In the genomic region with DNA sequence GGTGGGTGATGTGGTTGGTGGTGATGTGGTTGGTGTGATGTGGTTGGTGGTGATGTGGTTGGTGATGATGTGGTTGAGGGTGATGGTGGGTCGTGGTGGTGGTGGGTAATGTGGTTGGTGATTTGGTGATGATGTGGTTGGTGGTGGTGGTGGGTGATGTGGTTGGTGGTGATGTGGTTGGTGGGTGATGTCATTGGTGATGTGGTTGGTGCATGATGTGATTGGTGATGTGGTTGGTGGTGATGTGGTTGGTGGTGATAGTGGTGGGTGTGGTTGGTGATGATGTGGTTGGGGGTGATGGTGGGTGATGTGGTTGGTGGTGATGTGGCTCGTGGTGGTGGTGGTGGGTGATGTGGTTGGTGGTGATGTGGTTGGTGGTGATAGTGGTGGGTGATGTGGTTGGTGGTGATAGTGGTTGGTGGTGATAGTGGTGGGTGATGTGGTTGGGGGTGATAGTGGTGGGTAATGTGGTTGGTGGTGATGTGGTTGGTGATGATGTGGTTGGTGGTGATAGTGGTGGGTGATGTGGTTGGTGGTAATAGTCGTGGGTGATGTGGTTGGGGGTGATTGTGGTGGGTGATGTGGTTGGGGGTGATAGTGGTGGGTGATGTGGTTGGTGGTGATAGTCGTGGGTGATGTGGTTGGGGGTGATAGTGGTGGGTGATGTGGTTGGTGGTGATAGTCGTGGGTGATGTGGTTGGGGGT, we compare ENCODE assay signal across 1 cellular context.
A peak's percentile ranks its signal among the peaks of the same experiment; 100 is the strongest.
TF ChIP-seq lines count a peak whose summit lies in the region.

No MANE protein-coding gene starts in this region.

TF ChIP-seq in GM12878, 131 proteins besides CTCF, POLR2A, EP300 and RAD21:
- TF ChIP-seq, protein P1, sequence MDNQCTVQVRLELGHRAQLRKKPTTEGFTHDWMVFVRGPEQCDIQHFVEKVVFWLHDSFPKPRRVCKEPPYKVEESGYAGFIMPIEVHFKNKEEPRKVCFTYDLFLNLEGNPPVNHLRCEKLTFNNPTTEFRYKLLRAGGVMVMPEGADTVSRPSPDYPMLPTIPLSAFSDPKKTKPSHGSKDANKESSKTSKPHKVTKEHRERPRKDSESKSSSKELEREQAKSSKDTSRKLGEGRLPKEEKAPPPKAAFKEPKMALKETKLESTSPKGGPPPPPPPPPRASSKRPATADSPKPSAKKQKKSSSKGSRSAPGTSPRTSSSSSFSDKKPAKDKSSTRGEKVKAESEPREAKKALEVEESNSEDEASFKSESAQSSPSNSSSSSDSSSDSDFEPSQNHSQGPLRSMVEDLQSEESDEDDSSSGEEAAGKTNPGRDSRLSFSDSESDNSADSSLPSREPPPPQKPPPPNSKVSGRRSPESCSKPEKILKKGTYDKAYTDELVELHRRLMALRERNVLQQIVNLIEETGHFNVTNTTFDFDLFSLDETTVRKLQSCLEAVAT (IDR thresholded peaks at IDR 0.05), result peak; percentile 90
- TF ChIP-seq, protein P2, sequence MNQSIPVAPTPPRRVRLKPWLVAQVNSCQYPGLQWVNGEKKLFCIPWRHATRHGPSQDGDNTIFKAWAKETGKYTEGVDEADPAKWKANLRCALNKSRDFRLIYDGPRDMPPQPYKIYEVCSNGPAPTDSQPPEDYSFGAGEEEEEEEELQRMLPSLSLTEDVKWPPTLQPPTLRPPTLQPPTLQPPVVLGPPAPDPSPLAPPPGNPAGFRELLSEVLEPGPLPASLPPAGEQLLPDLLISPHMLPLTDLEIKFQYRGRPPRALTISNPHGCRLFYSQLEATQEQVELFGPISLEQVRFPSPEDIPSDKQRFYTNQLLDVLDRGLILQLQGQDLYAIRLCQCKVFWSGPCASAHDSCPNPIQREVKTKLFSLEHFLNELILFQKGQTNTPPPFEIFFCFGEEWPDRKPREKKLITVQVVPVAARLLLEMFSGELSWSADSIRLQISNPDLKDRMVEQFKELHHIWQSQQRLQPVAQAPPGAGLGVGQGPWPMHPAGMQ (IDR thresholded peaks at IDR 0.05; ENCODE audit: borderline replicate concordance), result peak; percentile 71; the same call in 1 of the 2 replicates
- TF ChIP-seq RUNX3 (IDR thresholded peaks at IDR 0.05; ENCODE audit: low read length), result peak; percentile 5; the same call in 1 of the 2 replicates
